Comparison of ENCODE assay signal across 14 cellular contexts in the genomic region with DNA sequence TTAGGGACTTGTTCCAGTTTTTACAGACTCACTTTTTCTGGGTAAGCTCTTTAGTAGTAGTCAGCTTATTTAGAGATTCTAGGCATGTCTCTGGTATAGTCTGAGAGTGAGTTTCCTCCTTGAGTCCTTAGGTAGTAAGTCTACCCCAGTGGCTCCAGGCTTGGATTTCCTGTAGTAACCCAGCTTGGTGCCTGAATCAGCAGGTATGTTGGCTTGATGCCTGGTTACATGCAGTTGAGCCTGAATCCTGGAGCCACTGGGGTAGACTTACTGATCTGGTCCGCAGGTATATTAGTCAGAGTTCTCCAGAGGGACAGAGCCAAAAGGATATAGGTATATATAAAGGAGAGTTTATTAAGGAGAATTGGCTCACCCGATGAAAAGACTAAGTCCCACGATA.
DNase-seq lines count a peak whose midpoint lies in the region; ATAC-seq, FAIRE-seq and TF ChIP-seq lines count a peak whose summit lies in the region.
"Had no signal": no experiment of that assay in that cellular context is flagged by ENCODE, and none has a peak within 500 bp of the region (broad histone marks: within the 10 kb centered on the region; RNA-seq: fewer than 3 reads in every experiment).

No MANE protein-coding gene starts in this region.

- no peak for TF ChIP-seq CTCF in RWPE1 (conservative IDR thresholded peaks at IDR 0.05; ENCODE audit: low read depth)
- TF ChIP-seq CTCF in GM10266 (IDR thresholded peaks at IDR 0.05; ENCODE audit: control insufficient read depth, insufficient read depth, low read depth, missing control alignments) = no peak

- H3K27ac ChIP-seq in RWPE1 = no peak overlapping the region

- no peak for FAIRE-seq in H54 (lab: Jason Lieb, UNC)

- CTCF ChIA-PET in RWPE1 (lab: Yijun Ruan, JAX) = no interaction called here

- TF ChIP-seq POLR2A in H54 (IDR thresholded peaks at IDR 0.05; ENCODE audit: low read depth, low read length) = no peak

- peak; percentile 20 for DNase-seq in RWPE1 (ENCODE audit: low spot score)
- DNase-seq in renal cortical epithelial cell (ENCODE audit: low read depth) = peak; percentile 81
- DNase-seq in GM10266 (ENCODE audit: extremely low spot score) = no peak
- DNase-seq in H54 (ENCODE audit: insufficient read length, low spot score) = no peak
- DNase-seq: Caco-2; CD4-positive, CD25-positive, alpha-beta regulatory T cell; Kasumi-1; NCI-H1417; NCI-H187 treated with DMSO at 0.1 percent for 48 hours; OCI-M1; T-cell had no signal

- TF ChIP-seq EP300 in Ishikawa (IDR thresholded peaks at IDR 0.05; ENCODE audit: borderline replicate concordance) = 0 out of 2 replicates have a peak, but pooled peaks have one; percentile 27

- no peak for TF ChIP-seq RAD21 in Ishikawa (IDR thresholded peaks at IDR 0.05; ENCODE audit: low read depth)

- ATAC-seq in esophagus mucosa = peak; percentile 95
- ATAC-seq in HG02623 (IDR thresholded peaks at IDR 0.05; ENCODE audit: unreplicated experiment) = no peak
- ATAC-seq: T-cell had no signal

- POLR2A ChIA-PET in RWPE1 (lab: Yijun Ruan, JAX; ENCODE audit: low non-redundant PET) = no interaction called here

TF ChIP-seq in Ishikawa, 13 proteins besides CTCF, POLR2A, EP300 and RAD21:
- peak; percentile 74 for TF ChIP-seq NFIC (IDR thresholded peaks at IDR 0.05)
- TF ChIP-seq CREB1 (IDR thresholded peaks at IDR 0.05; ENCODE audit: low read depth) = no peak
- TF ChIP-seq TEAD4 (IDR thresholded peaks at IDR 0.05) = no peak
- no peak for TF ChIP-seq REST (IDR thresholded peaks at IDR 0.05; ENCODE audit: low read depth)
- no peak for TF ChIP-seq ZBTB7A (IDR thresholded peaks at IDR 0.05; ENCODE audit: low read depth)
- TF ChIP-seq CEBPB (IDR thresholded peaks at IDR 0.05) = no peak
- 0 out of 2 replicates have a peak, but pooled peaks have one; percentile 43 for TF ChIP-seq TCF12 (IDR thresholded peaks at IDR 0.05; ENCODE audit: low read depth)
- TF ChIP-seq EGR1 (IDR thresholded peaks at IDR 0.05) = no peak
- TF ChIP-seq TAF1 (IDR thresholded peaks at IDR 0.05; ENCODE audit: low read depth) = no peak
- TF ChIP-seq FOXM1 (IDR thresholded peaks at IDR 0.05; ENCODE audit: borderline replicate concordance, low read depth) = no peak
- TF ChIP-seq, protein P1, sequence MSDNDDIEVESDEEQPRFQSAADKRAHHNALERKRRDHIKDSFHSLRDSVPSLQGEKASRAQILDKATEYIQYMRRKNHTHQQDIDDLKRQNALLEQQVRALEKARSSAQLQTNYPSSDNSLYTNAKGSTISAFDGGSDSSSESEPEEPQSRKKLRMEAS (IDR thresholded peaks at IDR 0.05) = peak; percentile 30; the same call in 1 of the 2 replicates
TF ChIP-seq in Ishikawa: peak in this region for 3.

Comparison
In these comparisons a context has a peak if more than half of its experiments do, and no peak if none do; other contexts are left out.
1. DNase-seq: peak in RWPE1 (single experiment) and renal cortical epithelial cell (single experiment); none in GM10266 (single experiment) and H54 (single experiment).